In genomic region chr12:54404061-54405004, GRCh38 we compare ENCODE assay signal across 9 cellular contexts. TPM values are rescaled to one million over a fixed set of nuclear protein-coding genes. Genes with fewer than 3 reads are reported as not detected.
A peak's percentile ranks its signal among the peaks of the same experiment; 100 is the strongest.
DNase-seq lines count a peak whose midpoint lies in the region; ATAC-seq and TF ChIP-seq lines count a peak whose summit lies in the region.
"Had no signal": no experiment of that assay in that cellular context is flagged by ENCODE, and none has a peak within 500 bp of the region (broad histone marks: within the 10 kb centered on the region; RNA-seq: fewer than 3 reads in every experiment).

No MANE protein-coding gene starts in this region.

- CTCF ChIA-PET in MCF 10A (lab: Yijun Ruan, JAX): interaction anchor here (0.6 to 12.3 kb wide), 21 partner anchors 8 to 375 kb away, joined by 3 to 982 read pairs (median 4); partner anchors contain the start of gene ITGA5

- peak overlapping the region; percentile 92 for H3K27ac Mint-ChIP-seq in T-helper 17 cell
- peak overlapping the region; percentile 55 for H3K27ac Mint-ChIP-seq in MCF 10A (ENCODE audit: low read depth, unreplicated experiment)

- H3K9ac ChIP-seq in DND-41 (ENCODE audit: low read depth, low read length): no peak overlapping the region

- H3K4me3 ChIP-seq in DND-41 (ENCODE audit: low read depth in 1 of 2, low read length in 2 of 2) (no peak overlapping the region), lower lobe of right lung (no peak overlapping the region)
- H3K4me3 ChIP-seq in Jurkat, Clone E6-1 (ENCODE audit: low read length): no peak overlapping the region

- H3K36me3 Mint-ChIP-seq in T-helper 17 cell (ENCODE audit: low read depth) (peaks cover 27% of the 10 kb centered on the region), MCF 10A (ENCODE audit: insufficient read depth, unreplicated experiment) (peaks cover 87% of the 10 kb centered on the region)

- no peak overlapping the region for H2AFZ ChIP-seq in DND-41 (ENCODE audit: low read depth, low read length)

- H3K27me3 Mint-ChIP-seq in T-helper 17 cell (no peaks in the 10 kb centered on the region), MCF 10A (ENCODE audit: insufficient read depth, unreplicated experiment) (no peaks in the 10 kb centered on the region)

- ATAC-seq in DND-41 (ENCODE audit: insufficient read depth, low read depth) (peak; percentile 76), T-helper 17 cell (peak; percentile 72), lower lobe of right lung (peak; percentile 20 to 29), GM18502 (IDR thresholded peaks at IDR 0.05; ENCODE audit: poor library complexity, unreplicated experiment) (no peak), GM18520 (IDR thresholded peaks at IDR 0.05; ENCODE audit: unreplicated experiment) (no peak)

- 0 out of 2 replicates have a peak, but pooled peaks cover 2% of the 10 kb centered on the region for H4K20me1 ChIP-seq in DND-41 (ENCODE audit: insufficient read depth, low read length)

- H3K4me3 Mint-ChIP-seq in T-helper 17 cell (no peak overlapping the region), MCF 10A (ENCODE audit: unreplicated experiment) (no peak overlapping the region)

- H3K27ac ChIP-seq in DND-41 (ENCODE audit: low read length): no peak overlapping the region
- H3K27ac ChIP-seq in lower lobe of right lung: peak overlapping the region; percentile 10

- H3K4me1 Mint-ChIP-seq in T-helper 17 cell: peaks cover 28% of the 10 kb centered on the region
- peaks cover 13% of the 10 kb centered on the region for H3K4me1 Mint-ChIP-seq in MCF 10A (ENCODE audit: insufficient read depth, unreplicated experiment)

- TF ChIP-seq CTCF in DND-41 (IDR thresholded peaks at IDR 0.05; ENCODE audit: borderline replicate concordance, extremely low read depth, low read length, poor library complexity, severe bottlenecking): peak; percentile 97
- peak; percentile 90 for TF ChIP-seq CTCF in MCF 10A (IDR thresholded peaks at IDR 0.05; ENCODE audit: unreplicated experiment)
- TF ChIP-seq CTCF in lower lobe of right lung (IDR thresholded peaks at IDR 0.05): peak; percentile 93

- no TSS peak for BruUV-seq in MCF 10A (replicated peaks; lab: Mats Ljungman, UMichigan)

- intact Hi-C loops in MCF 10A (cut with micrococcal nuclease) (no loop called here), lower lobe of right lung (cut with DNase I) (loop anchor here (5.0 kb wide), 1 partner anchor 33 kb away; no protein-coding TSS in a partner anchor)

- H3K9me3 ChIP-seq in DND-41 (ENCODE audit: insufficient read depth, low read length, severe bottlenecking) (no peaks in the 10 kb centered on the region), T-helper 17 cell (ENCODE audit: control insufficient read depth, low read length, poor library complexity, severe bottlenecking) (no peaks in the 10 kb centered on the region), lower lobe of right lung (no peaks in the 10 kb centered on the region)

- no peaks in the 10 kb centered on the region for H3K9me3 Mint-ChIP-seq in MCF 10A (ENCODE audit: unreplicated experiment)

- H3K27me3 ChIP-seq in DND-41 (ENCODE audit: insufficient read depth, low read length, poor library complexity) (no peaks in the 10 kb centered on the region), lower lobe of right lung (ENCODE audit: low read depth) (no peaks in the 10 kb centered on the region)

- H3K36me3 ChIP-seq in DND-41 (ENCODE audit: insufficient read depth, low read length): peaks cover 94% of the 10 kb centered on the region
- H3K36me3 ChIP-seq in lower lobe of right lung: peaks cover 100% of the 10 kb centered on the region

- no peaks in the 10 kb centered on the region for H3K79me2 ChIP-seq in DND-41 (ENCODE audit: insufficient read depth, low read length)

- POLR2A ChIA-PET in MCF 10A (lab: Yijun Ruan, JAX): interaction anchor here (0.8 kb wide), 1 partner anchor 28 kb away, joined by 3 read pairs; no protein-coding TSS in a partner anchor

- H3K4me2 ChIP-seq in DND-41 (ENCODE audit: insufficient read depth, low read length): no peak overlapping the region

- H3K4me1 ChIP-seq in DND-41 (ENCODE audit: insufficient read depth, low read length) (no peaks in the 10 kb centered on the region), lower lobe of right lung (peaks cover 38% of the 10 kb centered on the region)

- peak; percentile 70 for DNase-seq in DND-41
- peak; percentile 67 for DNase-seq in Jurkat, Clone E6-1 (ENCODE audit: low read depth, low spot score)
- peak; percentile 33 to 60 (median 45) for DNase-seq in T-helper 17 cell
- DNase-seq in MCF 10A (ENCODE audit: unreplicated experiment): peak; percentile 60
- no peak for DNase-seq in lower lobe of right lung
- peak; percentile 15 to 77 (median 57) for DNase-seq in stimulated activated naive CD4-positive, alpha-beta T cell (lab: John Stamatoyannopoulos, UW)

RNA-seq across cellular contexts. Expression of gene ITGA5, which starts 14.7 kb away (rescaled TPM):
- polyA plus RNA-seq in Jurkat, Clone E6-1 (2012; ENCODE audit: insufficient read depth, insufficient read length): 41.2 TPM
- total RNA-seq in T-helper 17 cell (10 to 100 TPM; 61.6 to 71.4 TPM), MCF 10A (2022) (110 and 184 TPM in 2 replicates), lower lobe of right lung (97.1 TPM)

RNA-seq across cellular contexts. Expression of gene ZNF385A, which starts 19.8 kb away (rescaled TPM):
- 2.7 TPM for polyA plus RNA-seq in Jurkat, Clone E6-1 (2012; ENCODE audit: insufficient read depth, insufficient read length)
- total RNA-seq in T-helper 17 cell (1 to 10 TPM; 3.4 to 5.7 TPM), MCF 10A (2022) (8.3 and 9.0 TPM in 2 replicates), lower lobe of right lung (28.3 TPM)

RNA-seq across cellular contexts. Expression of gene GPR84, which starts 40.0 kb away (rescaled TPM):
- polyA plus RNA-seq in Jurkat, Clone E6-1 (2012; ENCODE audit: insufficient read depth, insufficient read length): not detected
- total RNA-seq in T-helper 17 cell (under 1 TPM; 0.57 to 0.99 TPM), MCF 10A (2022) (0.17 TPM in 1 of 2 replicates, not detected in the other), lower lobe of right lung (0.65 TPM)
- total RNA-seq: temporal lobe had no signal

Comparison
In these comparisons a context has a peak if more than half of its experiments do, and no peak if none do; other contexts are left out.
1. ATAC-seq: peak in DND-41 (single experiment), T-helper 17 cell (single experiment) and lower lobe of right lung (2 of 2); none in GM18502 (single experiment) and GM18520 (single experiment).
2. Peak in every context shown above with its lines, with median percentiles within 50 percentile points of each other: CTCF ChIP-seq.